ENCODE assay signal across 1 cellular context in the genomic region with DNA sequence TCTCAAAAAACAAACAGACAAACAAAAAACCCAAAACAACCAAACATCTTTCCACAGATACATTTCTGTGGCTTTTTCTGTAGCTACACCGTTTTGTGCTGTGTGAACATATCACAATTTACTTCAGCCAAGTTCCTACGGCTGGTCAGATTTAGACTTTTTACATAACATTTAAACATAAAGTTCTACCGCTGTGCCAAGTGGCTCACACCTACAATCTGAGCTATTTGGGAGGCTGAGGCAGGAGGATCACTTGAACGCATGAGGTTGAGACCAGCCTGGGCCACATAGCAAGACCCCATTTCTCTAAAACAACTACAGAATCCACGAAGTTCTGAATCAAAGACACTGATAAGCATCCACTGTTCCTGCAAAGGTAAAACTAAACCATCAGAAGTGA.
TF ChIP-seq lines count a peak whose summit lies in the region.

No MANE protein-coding gene starts in this region.

TF ChIP-seq in HepG2, 621 proteins besides CTCF, POLR2A, EP300 and RAD21:
- TF ChIP-seq NFATC3 (CRISPR knock-in tag; IDR thresholded peaks at IDR 0.05) (no peak), ZNF121 (CRISPR knock-in tag; IDR thresholded peaks at IDR 0.05) (peak; percentile 59)
TF ChIP-seq in HepG2: peak in this region for 1.
